ENCODE assay signal across 16 cellular contexts in the genomic region with DNA sequence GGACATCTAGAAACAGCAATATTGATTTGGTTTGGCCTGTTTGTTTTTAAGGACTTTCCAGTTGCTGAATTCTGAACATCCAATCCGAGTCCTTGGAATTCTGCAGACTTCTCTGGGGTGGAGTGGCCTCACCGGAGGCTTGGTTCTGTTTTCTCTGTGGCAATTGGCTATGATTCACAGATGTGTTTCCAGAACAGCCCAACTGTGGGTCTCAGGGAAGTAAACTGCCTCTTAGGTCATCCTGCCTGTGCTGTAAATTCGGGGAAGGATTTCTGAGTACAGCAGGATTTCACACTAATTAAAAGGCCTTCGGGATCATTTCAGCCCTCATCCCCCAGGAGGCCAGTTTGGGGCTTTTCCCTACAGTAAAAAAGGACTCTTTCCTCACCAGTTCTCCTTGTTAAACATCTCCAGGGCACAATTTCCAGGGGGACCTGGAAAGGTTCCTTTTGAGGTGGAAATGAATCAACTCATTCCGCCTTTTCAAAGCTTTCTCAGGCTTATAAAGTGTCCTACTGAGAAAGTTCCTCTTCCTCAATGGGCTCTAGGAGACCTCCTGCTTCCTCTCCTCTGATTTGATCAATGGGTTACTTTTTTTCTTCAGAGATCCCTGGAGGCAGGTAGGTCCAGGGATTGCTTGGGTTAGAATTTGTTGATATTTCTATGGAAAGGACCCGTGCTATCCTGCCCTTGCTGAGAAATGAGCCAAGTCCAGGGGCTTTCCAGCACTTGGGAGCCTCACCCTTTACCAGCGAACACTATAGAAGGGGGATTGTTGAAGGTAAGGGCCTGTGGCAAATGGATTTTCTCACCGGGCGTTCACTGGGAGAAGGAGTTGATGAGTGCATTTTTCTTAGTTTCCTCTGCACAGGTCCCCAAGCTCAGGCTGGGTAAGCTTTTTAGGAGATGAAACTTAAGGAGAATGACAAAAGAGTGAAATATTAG.
DNase-seq lines count a peak whose midpoint lies in the region; ATAC-seq and TF ChIP-seq lines count a peak whose summit lies in the region.
"Had no signal": no experiment of that assay in that cellular context is flagged by ENCODE, and none has a peak within 500 bp of the region (broad histone marks: within the 10 kb centered on the region; RNA-seq: fewer than 3 reads in every experiment).

No MANE protein-coding gene starts in this region.

- peak overlapping the region; percentile 8 for H3K9ac ChIP-seq in adipocyte (ENCODE audit: low read length)

- H3K36me3 ChIP-seq in adipocyte (ENCODE audit: control insufficient read depth, insufficient read depth, low read length, severe bottlenecking) (no peaks in the 10 kb centered on the region), heart right ventricle (peaks cover 0 to 74% (median 6%) of the 10 kb centered on the region in 9 donors)
- H3K36me3 ChIP-seq: lower lobe of right lung had no signal

- WGBS in heart right ventricle, 2 donors: 79% methylated on average over 9 of the region's 9 CpGs

- peak overlapping the region in 3 of 10 donors; percentile 30 to 43 (median 39) for H3K27ac ChIP-seq in heart right ventricle
- H3K27ac ChIP-seq: lower lobe of right lung had no signal

- peaks cover 40% of the 10 kb centered on the region for H3K4me1 ChIP-seq in adipocyte (ENCODE audit: control insufficient read depth, insufficient read depth, low read length)
- H3K4me1 ChIP-seq in heart right ventricle: peaks cover 0 to 39% (median 32%) of the 10 kb centered on the region in 9 donors
- H3K4me1 ChIP-seq: lower lobe of right lung had no signal

- no peaks in the 10 kb centered on the region for H3K9me3 Mint-ChIP-seq in progenitor cell of endocrine pancreas (ENCODE audit: low read depth)

- H3K9me3 ChIP-seq in adipocyte (ENCODE audit: control insufficient read depth, low read length): no peaks in the 10 kb centered on the region
- no peaks in the 10 kb centered on the region for H3K9me3 ChIP-seq in heart right ventricle
- H3K9me3 ChIP-seq: lower lobe of right lung had no signal

- H3K27ac Mint-ChIP-seq in progenitor cell of endocrine pancreas: peak overlapping the region; percentile 22

- no peaks in the 10 kb centered on the region for H3K27me3 ChIP-seq in adipocyte (replicated peaks; ENCODE audit: control insufficient read depth, insufficient read depth, low read length)
- no peaks in the 10 kb centered on the region for H3K27me3 ChIP-seq in heart right ventricle

- H3K4me3 ChIP-seq in adipocyte (ENCODE audit: low read length) (no peak overlapping the region), heart right ventricle (no peak overlapping the region)
- H3K4me3 ChIP-seq: lower lobe of right lung had no signal

- peaks cover 8% of the 10 kb centered on the region for H3K4me1 Mint-ChIP-seq in progenitor cell of endocrine pancreas (ENCODE audit: low read depth)

- intact Hi-C loops in heart right ventricle (cut with DNase I): no loop called here

- H3K27me3 Mint-ChIP-seq in progenitor cell of endocrine pancreas: no peaks in the 10 kb centered on the region

- DNase-seq in GM03348 (ENCODE audit: low spot score) (peak; percentile 68), adipocyte (ENCODE audit: low read depth) (peak; percentile 82), heart right ventricle (no peak), progenitor cell of endocrine pancreas (ENCODE audit: low spot score, unreplicated experiment) (no peak)
- DNase-seq in activated CD8-positive, alpha-beta memory T cell treated with anti-CD3 and anti-CD28 coated beads for 24 hours: no peak
- DNase-seq in effector CD8-positive, alpha-beta T cell (lab: John Stamatoyannopoulos, UW): no peak
- DNase-seq: activated CD4-positive, alpha-beta T cell treated with anti-CD3 and anti-CD28 coated beads, Interleukin-2, amount 50 U/mL, for 4 hours; activated gamma-delta T cell treated with Interleukin-2 at 50 U/mL for 16 hours; C1 segment of cervical spinal cord; GDM1; lower lobe of right lung; NCI-H2081 treated with DMSO at 0.1 percent for 48 hours; posterior cingulate gyrus; T-helper 1 cell had no signal

- no peak overlapping the region for H3K4me3 Mint-ChIP-seq in progenitor cell of endocrine pancreas (ENCODE audit: low read depth)

- TF ChIP-seq CTCF in heart right ventricle (IDR thresholded peaks at IDR 0.05) (no peak), progenitor cell of endocrine pancreas (IDR thresholded peaks at IDR 0.05; ENCODE audit: unreplicated experiment) (no peak)

- peak in 5 of 8 donors; percentile 32 to 61 (median 42) for ATAC-seq in heart right ventricle
- ATAC-seq in GM21737 (IDR thresholded peaks at IDR 0.05; ENCODE audit: unreplicated experiment): no peak
- no peak for ATAC-seq in HG02981 (IDR thresholded peaks at IDR 0.05; ENCODE audit: unreplicated experiment)

- H3K36me3 Mint-ChIP-seq in progenitor cell of endocrine pancreas (ENCODE audit: insufficient read depth): peaks cover 21% of the 10 kb centered on the region

Comparison
In these comparisons a context has a peak if more than half of its experiments do, and no peak if none do; other contexts are left out.
1. DNase-seq: peak in GM03348 (single experiment) and adipocyte (single experiment); none in heart right ventricle (0 of 2), progenitor cell of endocrine pancreas (single experiment), activated CD8-positive, alpha-beta memory T cell treated with anti-CD3 and anti-CD28 coated beads for 24 hours (single experiment) and effector CD8-positive, alpha-beta T cell (single experiment).
2. ATAC-seq: peak in heart right ventricle (5 of 8); none in GM21737 (single experiment) and HG02981 (single experiment).